In genomic region chr22:20283674-20284066, GRCh38 we compare ENCODE assay signal across 1 cellular context.
TF ChIP-seq lines count a peak whose summit lies in the region.

No MANE protein-coding gene starts in this region.

TF ChIP-seq in H1, 55 proteins besides CTCF, POLR2A, EP300 and RAD21 (continued from another document):
- no peak for TF ChIP-seq HDAC2 (IDR thresholded peaks at IDR 0.05; ENCODE audit: borderline replicate concordance in 1 of 2, low read depth in 2 of 2, low read length in 2 of 2)
- no peak for TF ChIP-seq NRF1 (IDR thresholded peaks at IDR 0.05; ENCODE audit: low read depth, low read length)
- TF ChIP-seq JUND (IDR thresholded peaks at IDR 0.05; ENCODE audit: low read length), result no peak
- TF ChIP-seq GTF2F1 (IDR thresholded peaks at IDR 0.05; ENCODE audit: borderline replicate concordance, low read depth, low read length), result no peak
- TF ChIP-seq POU5F1 (IDR thresholded peaks at IDR 0.05; ENCODE audit: low read depth, low read length), result no peak
- no peak for TF ChIP-seq JUN (IDR thresholded peaks at IDR 0.05; ENCODE audit: low read depth, low read length)
- TF ChIP-seq SP4 (IDR thresholded peaks at IDR 0.05; ENCODE audit: low read length), result no peak
- TF ChIP-seq SRF (IDR thresholded peaks at IDR 0.05; ENCODE audit: low read depth, low read length), result no peak
- no peak for TF ChIP-seq BCL11A (IDR thresholded peaks at IDR 0.05; ENCODE audit: low read depth in 2 of 2, low read length in 2 of 2)
- TF ChIP-seq NANOG (IDR thresholded peaks at IDR 0.05; ENCODE audit: insufficient read depth, low read depth, low read length, poor library complexity, severe bottlenecking), result no peak
- TF ChIP-seq SIN3A (conservative IDR thresholded peaks at IDR 0.05 in 1 of 2, IDR thresholded peaks at IDR 0.05 in 1 of 2; ENCODE audit: low read depth in 1 of 2, low read length in 2 of 2), result no peak
